In genomic region chr17:19769946-19770652, GRCh38 we compare ENCODE assay signal across 12 cellular contexts. TPM values are rescaled to one million over a fixed set of nuclear protein-coding genes. Genes with fewer than 3 reads are reported as not detected.
A peak's percentile ranks its signal among the peaks of the same experiment; 100 is the strongest.
DNase-seq lines count a peak whose midpoint lies in the region; ATAC-seq and TF ChIP-seq lines count a peak whose summit lies in the region.
"Had no signal": no experiment of that assay in that cellular context is flagged by ENCODE, and none has a peak within 500 bp of the region (broad histone marks: within the 10 kb centered on the region; RNA-seq: fewer than 3 reads in every experiment).

No MANE protein-coding gene starts in this region.

- H3K27me3 ChIP-seq in right atrium auricular region = no peaks in the 10 kb centered on the region
- H3K27me3 ChIP-seq in vagina = no peaks in the 10 kb centered on the region

- no peaks in the 10 kb centered on the region for H3K27me3 Mint-ChIP-seq in activated T-helper 1 cell treated with anti-CD3 and anti-CD28 coated beads, Interleukin-12 subunit alpha, Interleukin-12 subunit beta, Interleukin-2, Interleukin-4 antibody, amounts not matched to agents 30 ng/mL and 10 ng/mL and 1 ng/mL, durations not matched to agents 14 hours and 24 hours and 36 hours (ENCODE audit: insufficient read depth)
- H3K27me3 Mint-ChIP-seq: B cell had no signal

- intact Hi-C loops in Right ventricle myocardium superior (cut with DNase I) = no loop called here
- intact Hi-C loops in activated T-helper 1 cell treated with anti-CD3 and anti-CD28 coated beads, Interleukin-12 subunit alpha, Interleukin-12 subunit beta, Interleukin-2, Interleukin-4 antibody, amounts not matched to agents 30 ng/mL and 10 ng/mL and 1 ng/mL, durations not matched to agents 14 hours and 24 hours and 36 hours (cut with micrococcal nuclease) = loop anchor here (5.0 kb wide), 2 partner anchors 97 to 393 kb away; partner anchors contain the start of genes MAPK7 and ULK2
- intact Hi-C loops in vagina (cut with DNase I) = loop anchor here (10.0 kb wide), 2 partner anchors 115 to 405 kb away; partner anchors contain the start of gene B9D1

- H3K4me1 Mint-ChIP-seq in activated T-helper 1 cell treated with anti-CD3 and anti-CD28 coated beads, Interleukin-12 subunit alpha, Interleukin-12 subunit beta, Interleukin-2, Interleukin-4 antibody, amounts not matched to agents 30 ng/mL and 10 ng/mL and 1 ng/mL, durations not matched to agents 14 hours and 24 hours and 36 hours (ENCODE audit: low read depth) = peaks cover 49% of the 10 kb centered on the region
- H3K4me1 Mint-ChIP-seq: B cell had no signal

- H3K27ac ChIP-seq in right atrium auricular region = no peak overlapping the region
- peak overlapping the region; percentile 69 for H3K27ac ChIP-seq in vagina
- H3K27ac ChIP-seq in caudate nucleus (ENCODE audit: low read depth, low read length) = no peak overlapping the region

- H3K4me1 ChIP-seq in right atrium auricular region = no peaks in the 10 kb centered on the region
- peaks cover 35% of the 10 kb centered on the region for H3K4me1 ChIP-seq in vagina

- no peak for ATAC-seq in Right ventricle myocardium superior (ENCODE audit: poor library complexity)
- ATAC-seq in GM21717 (IDR thresholded peaks at IDR 0.05; ENCODE audit: unreplicated experiment) = no peak
- ATAC-seq: mucosa of descending colon had no signal

- H3K27ac Mint-ChIP-seq in activated T-helper 1 cell treated with anti-CD3 and anti-CD28 coated beads, Interleukin-12 subunit alpha, Interleukin-12 subunit beta, Interleukin-2, Interleukin-4 antibody, amounts not matched to agents 30 ng/mL and 10 ng/mL and 1 ng/mL, durations not matched to agents 14 hours and 24 hours and 36 hours = peak overlapping the region; percentile 61
- H3K27ac Mint-ChIP-seq: B cell had no signal

- H3K4me3 ChIP-seq in right atrium auricular region (no peak overlapping the region), vagina (no peak overlapping the region)
- H3K4me3 ChIP-seq: mucosa of descending colon had no signal

- no peaks in the 10 kb centered on the region for H3K9me3 ChIP-seq in right atrium auricular region
- no peaks in the 10 kb centered on the region for H3K9me3 ChIP-seq in vagina
- H3K9me3 ChIP-seq: mucosa of descending colon had no signal

- DNase-seq in right atrium auricular region (ENCODE audit: low spot score) (peak; percentile 38), Right ventricle myocardium superior (no peak), iris pigment epithelial cell (ENCODE audit: low read depth) (peak; percentile 65), vagina (ENCODE audit: extremely low spot score in 2 of 2) (peak in 1 of 2 donors; percentile 86), caudate nucleus (lab: John Stamatoyannopoulos, UW) (no peak)
- no peak for DNase-seq in activated T-helper 1 cell treated with anti-CD3 and anti-CD28 coated beads, Interleukin-12 subunit alpha, Interleukin-12 subunit beta, Interleukin-2, Interleukin-4 antibody, amounts not matched to agents 30 ng/mL and 10 ng/mL and 1 ng/mL, durations not matched to agents 14 hours and 24 hours and 36 hours (ENCODE audit: low spot score)
- no peak for DNase-seq in stimulated activated naive CD4-positive, alpha-beta T cell (lab: John Stamatoyannopoulos, UW)
- DNase-seq: mucosa of descending colon, trophoblast cell had no signal

- H3K36me3 Mint-ChIP-seq in activated T-helper 1 cell treated with anti-CD3 and anti-CD28 coated beads, Interleukin-12 subunit alpha, Interleukin-12 subunit beta, Interleukin-2, Interleukin-4 antibody, amounts not matched to agents 30 ng/mL and 10 ng/mL and 1 ng/mL, durations not matched to agents 14 hours and 24 hours and 36 hours (ENCODE audit: low read depth) = peaks cover 10% of the 10 kb centered on the region

- TF ChIP-seq POLR2A in vagina (IDR thresholded peaks at IDR 0.05) = no peak

- no peak overlapping the region for H3K4me3 Mint-ChIP-seq in activated T-helper 1 cell treated with anti-CD3 and anti-CD28 coated beads, Interleukin-12 subunit alpha, Interleukin-12 subunit beta, Interleukin-2, Interleukin-4 antibody, amounts not matched to agents 30 ng/mL and 10 ng/mL and 1 ng/mL, durations not matched to agents 14 hours and 24 hours and 36 hours
- H3K4me3 Mint-ChIP-seq: B cell had no signal

- no peak for TF ChIP-seq CTCF in right atrium auricular region (IDR thresholded peaks at IDR 0.05)
- TF ChIP-seq CTCF in vagina (IDR thresholded peaks at IDR 0.05) = no peak

- peaks cover 7% of the 10 kb centered on the region for H3K36me3 ChIP-seq in right atrium auricular region
- peaks cover 0 to 4% of the 10 kb centered on the region in 2 donors for H3K36me3 ChIP-seq in vagina

- H3K9me3 Mint-ChIP-seq in activated T-helper 1 cell treated with anti-CD3 and anti-CD28 coated beads, Interleukin-12 subunit alpha, Interleukin-12 subunit beta, Interleukin-2, Interleukin-4 antibody, amounts not matched to agents 30 ng/mL and 10 ng/mL and 1 ng/mL, durations not matched to agents 14 hours and 24 hours and 36 hours = no peaks in the 10 kb centered on the region

RNA-seq across cellular contexts. Expression of gene ALDH3A1, which starts 22.0 kb away (rescaled TPM):
- 1 to 10 TPM in 1 of 2 donors, under 1 TPM in 1; 0.22 to 1.8 TPM for total RNA-seq in right atrium auricular region
- total RNA-seq in Right ventricle myocardium superior = 0.27 TPM
- total RNA-seq in activated T-helper 1 cell treated with anti-CD3 and anti-CD28 coated beads, Interleukin-12 subunit alpha, Interleukin-12 subunit beta, Interleukin-2, Interleukin-4 antibody, amounts not matched to agents 30 ng/mL and 10 ng/mL and 1 ng/mL, durations not matched to agents 14 hours and 24 hours and 36 hours = not detected in 2 replicates
- total RNA-seq in vagina = 14.2 TPM
- total RNA-seq: B cell had no signal

RNA-seq across cellular contexts. Expression of gene SLC47A2, which starts 53.7 kb away (rescaled TPM):
- not detected for total RNA-seq in right atrium auricular region
- total RNA-seq in Right ventricle myocardium superior = not detected
- total RNA-seq in activated T-helper 1 cell treated with anti-CD3 and anti-CD28 coated beads, Interleukin-12 subunit alpha, Interleukin-12 subunit beta, Interleukin-2, Interleukin-4 antibody, amounts not matched to agents 30 ng/mL and 10 ng/mL and 1 ng/mL, durations not matched to agents 14 hours and 24 hours and 36 hours = not detected in 2 replicates
- 0.74 TPM for total RNA-seq in vagina
- total RNA-seq: B cell, NCI-H460 had no signal

Comparison
In these comparisons a context has a peak if more than half of its experiments do, and no peak if none do; other contexts are left out.
1. DNase-seq: peak in right atrium auricular region (single experiment) and iris pigment epithelial cell (single experiment); none in Right ventricle myocardium superior (single experiment), activated T-helper 1 cell treated with anti-CD3 and anti-CD28 coated beads, Interleukin-12 subunit alpha, Interleukin-12 subunit beta, Interleukin-2, Interleukin-4 antibody, amounts not matched to agents 30 ng/mL and 10 ng/mL and 1 ng/mL, durations not matched to agents 14 hours and 24 hours and 36 hours (single experiment), caudate nucleus (0 of 61) and stimulated activated naive CD4-positive, alpha-beta T cell (0 of 6).